Comparison of ENCODE assay signal across 29 cellular contexts in the genomic region with DNA sequence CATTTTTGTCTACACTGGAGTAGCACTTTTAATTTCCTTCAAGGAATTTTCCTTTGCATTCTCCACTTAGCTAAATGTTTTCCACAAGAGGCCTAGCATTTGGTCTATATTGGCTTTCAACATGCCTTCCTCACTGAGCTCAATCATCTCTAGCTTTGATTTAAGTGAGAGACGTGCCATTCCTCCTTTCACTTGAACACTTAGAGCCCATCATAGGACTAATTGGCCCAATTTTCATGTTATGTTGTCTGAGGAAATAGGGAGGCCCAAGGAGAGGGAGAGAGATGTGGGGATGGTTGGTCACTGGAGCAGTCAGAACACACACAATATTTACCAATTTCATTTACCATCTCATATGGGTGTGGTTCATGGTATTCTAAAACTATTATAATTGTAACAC.
"Had no signal": no experiment of that assay in that cellular context is flagged by ENCODE, and none has a peak within 500 bp of the region (broad histone marks: within the 10 kb centered on the region; RNA-seq: fewer than 3 reads in every experiment).

No MANE protein-coding gene starts in this region.

- H3K27ac ChIP-seq: adrenal gland, ascending aorta, body of pancreas, brain microvascular endothelial cell, breast epithelium, cardiac muscle cell had no signal

- H3K36me3 ChIP-seq: adrenal gland, ascending aorta, brain microvascular endothelial cell, breast epithelium, cardiac muscle cell had no signal

- H3K4me3 ChIP-seq: adrenal gland, ascending aorta, body of pancreas, breast epithelium, cardiac muscle cell had no signal

- H3K27me3 ChIP-seq: adrenal gland, ascending aorta, body of pancreas, brain microvascular endothelial cell, breast epithelium, cardiac muscle cell had no signal

- DNase-seq: activated effector memory CD4-positive, alpha-beta T cell treated with anti-CD3 and anti-CD28 coated beads, Interleukin-2, amount 50 U/mL, for 16 hours; activated effector memory CD4-positive, alpha-beta T cell treated with Interleukin-2 at 50 U/mL for 16 hours; activated gamma-delta T cell; activated naive CD4-positive, alpha-beta T cell; activated naive CD4-positive, alpha-beta T cell treated with anti-CD3 and anti-CD28 coated beads for 36 hours; activated naive CD4-positive, alpha-beta T cell treated with anti-CD3 and anti-CD28 coated beads, Interleukin-2, amount 10 ng/mL, durations not matched to agents 7 days and 5 days; activated naive CD4-positive, alpha-beta T cell treated with anti-CD3 and anti-CD28 coated beads, Interleukin-2, amount 50 U/mL, for 16 hours; activated naive CD4-positive, alpha-beta T cell treated with Interleukin-2 at 50 U/mL for 16 hours; activated naive CD8-positive, alpha-beta T cell treated with anti-CD3 and anti-CD28 coated beads for 36 hours; activated naive CD8-positive, alpha-beta T cell treated with anti-CD3 and anti-CD28 coated beads, Interleukin-2, amount 10 ng/mL, durations not matched to agents 7 days and 5 days; activated naive CD8-positive, alpha-beta T cell treated with anti-CD3 and anti-CD28 coated beads, Interleukin-2, amount 50 U/mL, for 24 hours; activated T-cell treated with anti-CD3 and anti-CD28 coated beads, Interleukin-2, amount 50 U/mL, for 1 hour; activated T-cell treated with anti-CD3 and anti-CD28 coated beads, Interleukin-2, amount 50 U/mL, for 24 hours; activated T-cell treated with anti-CD3 and anti-CD28 coated beads, Interleukin-2, amount 50 U/mL, for 4 hours; activated T-cell treated with anti-CD3 and anti-CD28 coated beads, Interleukin-2, amount 50 U/mL, for 48 hours; activated T-cell treated with anti-CD3 and anti-CD28 coated beads, Interleukin-2, amount 50 U/mL, for 72 hours; adrenal gland; amniotic stem cell; amygdala; anterior cingulate cortex; aorta; body of pancreas; brain microvascular endothelial cell; caudate nucleus; central memory CD4-positive, alpha-beta T cell; cerebellar nuclear complex had no signal

- H3K9me3 ChIP-seq: ascending aorta, body of pancreas, breast epithelium had no signal
